2 cellular contexts compared by ENCODE assay signal in the genomic region with DNA sequence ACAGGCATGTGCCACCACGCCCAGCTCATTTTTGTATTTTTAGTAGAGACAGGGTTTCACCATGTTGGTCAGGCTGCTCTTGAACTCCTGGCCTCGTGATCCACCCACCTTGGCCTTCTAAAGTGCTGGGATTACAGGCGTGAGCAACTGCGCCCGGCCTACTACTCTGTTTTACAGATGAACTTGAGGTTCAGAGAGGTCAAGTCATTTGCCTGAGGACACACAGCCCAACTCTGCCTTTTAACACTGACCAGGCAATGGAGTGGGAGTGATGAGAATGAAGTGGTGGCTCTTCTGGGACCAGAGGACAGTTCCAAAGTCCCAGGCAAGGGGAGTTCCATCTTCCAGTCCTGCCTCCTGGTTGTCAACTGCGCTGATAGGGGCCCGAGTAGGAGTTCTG.
TF ChIP-seq lines count a peak whose summit lies in the region.

No MANE protein-coding gene starts in this region.

TF ChIP-seq in GM12878, 131 proteins besides CTCF, POLR2A, EP300 and RAD21:
- TF ChIP-seq SMARCA5 (IDR thresholded peaks at IDR 0.05) (0 out of 2 replicates have a peak, but pooled peaks have one; percentile 46), POU2F2 (IDR thresholded peaks at IDR 0.05; ENCODE audit: borderline replicate concordance, low read depth, low read length) (no peak)

TF ChIP-seq in liver, 16 proteins besides CTCF, POLR2A, EP300 and RAD21:
- TF ChIP-seq HNF4A (conservative IDR thresholded peaks at IDR 0.05) (peak in 1 of 2 donors; percentile 88), YY1 (IDR thresholded peaks at IDR 0.05) (no peak), JUND (IDR thresholded peaks at IDR 0.05) (peak in 1 of 2 donors; percentile 11), EGR1 (IDR thresholded peaks at IDR 0.05; ENCODE audit: low read depth in 2 of 2) (no peak)
